In the genomic region with DNA sequence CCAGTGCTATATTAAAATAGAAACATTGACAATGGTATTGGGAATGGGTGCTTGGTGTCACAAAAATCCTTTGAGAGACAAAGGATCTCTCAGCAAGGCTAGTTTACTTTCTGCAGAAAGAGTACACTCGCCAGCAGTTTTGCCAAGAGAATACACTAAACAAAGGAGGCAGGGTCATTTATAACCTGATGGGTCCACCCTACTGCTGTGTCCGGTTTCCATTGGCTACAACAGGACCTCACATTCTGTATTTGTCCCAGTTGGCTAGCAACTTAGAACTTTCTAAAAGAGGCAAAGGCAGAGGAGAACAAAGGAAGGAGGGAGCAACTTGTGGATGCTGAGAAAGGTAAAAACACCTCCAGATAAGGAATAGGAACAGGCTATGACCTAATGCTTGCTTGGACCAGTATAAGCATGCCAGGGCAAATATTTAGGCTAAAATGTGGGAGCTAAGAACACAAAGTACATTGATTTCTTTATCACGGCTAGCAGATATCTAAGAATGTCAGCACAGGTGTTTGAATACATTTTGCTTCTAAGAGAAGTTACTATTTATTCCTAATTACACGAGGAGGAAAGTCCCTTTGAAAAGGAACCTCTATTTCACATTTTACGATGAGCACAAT, we compare ENCODE assay signal across 1 cellular context. TPM values are rescaled to one million over a fixed set of nuclear protein-coding genes. Genes with fewer than 3 reads are reported as not detected.
"Had no signal": no experiment of that assay in that cellular context is flagged by ENCODE, and none has a peak within 500 bp of the region (broad histone marks: within the 10 kb centered on the region; RNA-seq: fewer than 3 reads in every experiment).

No MANE protein-coding gene starts in this region.

RNA-seq across cellular contexts. Expression of a gene that starts 13.4 kb away (rescaled TPM):
- total RNA-seq: H7 had no signal
